ENCODE assay signal across 12 cellular contexts in the genomic region with DNA sequence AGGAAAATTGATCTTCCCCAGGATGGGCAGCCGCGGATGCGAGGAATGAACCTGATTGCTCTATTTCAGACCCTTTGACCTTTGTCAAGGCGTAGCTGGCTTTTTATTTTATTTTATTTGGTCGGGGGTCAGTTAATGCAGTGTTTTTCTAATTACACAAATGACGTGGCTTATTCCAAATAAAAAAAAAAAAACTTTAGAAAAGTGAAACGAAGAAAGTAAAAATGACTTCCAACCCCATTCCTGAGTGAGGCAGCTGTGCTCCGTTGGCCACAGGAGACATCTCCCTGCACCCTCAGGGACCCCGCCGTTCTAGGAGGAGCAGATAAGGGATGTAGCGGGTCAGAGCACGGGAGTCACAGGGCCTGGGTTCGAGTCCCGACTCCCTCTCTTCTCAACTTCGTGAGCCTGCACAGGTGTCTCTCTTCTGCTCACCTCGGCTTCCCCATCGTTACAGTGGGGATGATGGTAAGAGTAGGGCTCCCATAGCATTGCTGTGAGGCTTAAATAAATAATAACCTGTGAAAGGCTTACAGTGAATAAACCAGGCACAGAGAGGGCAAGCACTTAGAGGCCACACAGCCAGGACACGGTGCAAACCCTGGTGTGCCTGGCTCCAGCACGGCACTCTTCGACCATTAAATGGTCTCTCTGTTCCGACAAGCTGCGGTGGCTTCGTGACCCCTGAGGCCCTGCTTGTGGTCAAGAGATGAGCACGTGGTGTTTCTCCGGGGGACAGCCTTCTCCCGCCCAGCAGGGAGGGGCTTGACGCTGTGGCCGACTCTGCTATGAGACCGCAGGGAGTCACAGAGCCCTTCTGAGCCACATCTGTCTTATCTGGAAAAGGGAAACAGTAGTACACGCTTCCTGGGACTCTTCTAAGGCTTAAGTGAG. TPM values are rescaled to one million over a fixed set of nuclear protein-coding genes. Genes with fewer than 3 reads are reported as not detected.
A peak's percentile ranks its signal among the peaks of the same experiment; 100 is the strongest.
DNase-seq lines count a peak whose midpoint lies in the region; ATAC-seq and TF ChIP-seq lines count a peak whose summit lies in the region.
"Had no signal": no experiment of that assay in that cellular context is flagged by ENCODE, and none has a peak within 500 bp of the region (broad histone marks: within the 10 kb centered on the region; RNA-seq: fewer than 3 reads in every experiment).

No MANE protein-coding gene starts in this region.

- TF ChIP-seq RAD21 in IMR-90 (IDR thresholded peaks at IDR 0.05; ENCODE audit: low read length), result no peak

- ATAC-seq in IMR-90 (ENCODE audit: low read depth), result no peak

- H2BK20ac ChIP-seq in IMR-90 (ENCODE audit: low read depth, low read length), result no peak overlapping the region

- peaks cover 39 to 45% (median 43%) of the 10 kb centered on the region in 11 experiments for H3K27me3 ChIP-seq in BLaER1 treated with 17β-estradiol and CSF1 and Interleukin-3, amounts not matched to agents 10 nM and 100 nM
- H3K27me3 ChIP-seq in IMR-90 (ENCODE audit: control insufficient read depth, insufficient read depth, low read length), result no peaks in the 10 kb centered on the region

- peak; percentile 33 for DNase-seq in IMR-90
- DNase-seq in chondrocyte (ENCODE audit: low spot score), result no peak
- DNase-seq in posterior vena cava (ENCODE audit: low spot score), result no peak
- DNase-seq in NCI-H2196 treated with DMSO at 0.1 percent for 48 hours (lab: John Stamatoyannopoulos, UW; ENCODE audit: unreplicated experiment), result no peak
- no peak for DNase-seq in putamen (ENCODE audit: low spot score)
- DNase-seq in germinal center (ENCODE audit: low spot score), result no peak
- DNase-seq: cortex of kidney had no signal

- peaks cover 5% of the 10 kb centered on the region for H3K9me1 ChIP-seq in IMR-90 (ENCODE audit: insufficient read depth, low read length)

- H2AFZ ChIP-seq in IMR-90 (replicated peaks; ENCODE audit: low read length, poor library complexity), result peak overlapping the region; percentile 82
- H2AFZ ChIP-seq: GM23338 had no signal

- WGBS in IMR-90 (ENCODE audit: extremely low coverage in 2 of 2, insufficient read length in 1 of 2), 2 experiments, result 42% methylated on average over 13 of the region's 30 CpGs; no CpG with 5 or more reads in 1 of the 2 experiments

- peak overlapping the region in 1 of 11 experiments; percentile 47; a peak in 2 of 22 replicates for H3K9ac ChIP-seq in BLaER1 treated with 17β-estradiol and CSF1 and Interleukin-3, amounts not matched to agents 10 nM and 100 nM
- H3K9ac ChIP-seq in IMR-90 (ENCODE audit: low read depth, low read length), result peak overlapping the region; percentile 37; the same call in 1 of the 2 replicates

- no peak overlapping the region for H3K4me3 Mint-ChIP-seq in chondrocyte (ENCODE audit: unreplicated experiment)
- no peak overlapping the region for H3K4me3 Mint-ChIP-seq in nephron
- H3K4me3 Mint-ChIP-seq: GM23338 had no signal

- H3K23ac ChIP-seq in IMR-90 (ENCODE audit: low read depth, low read length), result 0 out of 2 replicates have a peak overlapping the region, but pooled peaks have one; percentile 12

- in situ Hi-C loops in IMR-90 (cut with MboI; ENCODE audit: low sequenced_read_pairs), result no loop called here

- H3K14ac ChIP-seq in IMR-90 (replicated peaks; ENCODE audit: low read depth, low read length), result 0 out of 2 replicates have a peak overlapping the region, but pooled peaks have one; percentile 14

- peak; percentile 57 for TF ChIP-seq POLR2A in IMR-90 (IDR thresholded peaks at IDR 0.05; ENCODE audit: low read depth, low read length)

- H2BK120ac ChIP-seq in IMR-90 (ENCODE audit: low read depth, low read length), result 0 out of 2 replicates have a peak overlapping the region, but pooled peaks have one; percentile 14

- H3K27ac Mint-ChIP-seq in chondrocyte (ENCODE audit: unreplicated experiment) (no peak overlapping the region), nephron (no peak overlapping the region)
- H3K27ac Mint-ChIP-seq: GM23338 had no signal

- H3K36me3 ChIP-seq in BLaER1 treated with 17β-estradiol and CSF1 and Interleukin-3, amounts not matched to agents 10 nM and 100 nM, result no peaks in the 10 kb centered on the region
- peaks cover 27% of the 10 kb centered on the region for H3K36me3 ChIP-seq in IMR-90 (ENCODE audit: control insufficient read depth, insufficient read depth, low read length)
- H3K36me3 ChIP-seq: adrenal gland had no signal

- TF ChIP-seq CTCF in IMR-90 (conservative IDR thresholded peaks at IDR 0.05; ENCODE audit: low read depth, low read length) (no peak), chondrocyte (IDR thresholded peaks at IDR 0.05) (peak; percentile 62), nephron (IDR thresholded peaks at IDR 0.05; ENCODE audit: unreplicated experiment in 3 of 3) (peak in 2 of 3 experiments; percentile 3 to 17)

- H3K36me3 Mint-ChIP-seq in chondrocyte (ENCODE audit: low read depth) (no peaks in the 10 kb centered on the region), nephron (ENCODE audit: low read depth) (no peaks in the 10 kb centered on the region)

- CTCF ChIA-PET in IMR-90 (lab: Yijun Ruan, JAX), result interaction anchor here (0.5 to 1.1 kb wide), 6 partner anchors 21 to 735 kb away, joined by 3 to 7 read pairs (median 4); no protein-coding TSS in a partner anchor

- peaks cover 0 to 39% of the 10 kb centered on the region in 2 experiments; a peak in 2 of 4 replicates for H3K79me1 ChIP-seq in IMR-90 (ENCODE audit: low read depth in 1 of 2, low read length in 2 of 2)

- dilution Hi-C loops in IMR-90 (cut with HindIII; ENCODE audit: low sequenced_read_pairs, unreplicated experiment), result no loop called here

- POLR2A ChIA-PET in IMR-90 (lab: Charles Lee; ENCODE audit: unreplicated experiment), result no interaction called here

- peak overlapping the region in 2 of 10 experiments; percentile 21 to 42; a peak in 3 of 20 replicates for H3K4me3 ChIP-seq in BLaER1 treated with 17β-estradiol and CSF1 and Interleukin-3, amounts not matched to agents 10 nM and 100 nM
- H3K4me3 ChIP-seq in IMR-90 (ENCODE audit: insufficient read depth, low read depth, low read length), result peak overlapping the region; percentile 13; the same call in 1 of the 2 replicates
- H3K4me3 ChIP-seq: GM23338 had no signal

- H3K9me3 Mint-ChIP-seq in chondrocyte (ENCODE audit: low read depth), result no peaks in the 10 kb centered on the region
- H3K9me3 Mint-ChIP-seq in nephron, result no peaks in the 10 kb centered on the region
- H3K9me3 Mint-ChIP-seq: GM23338 had no signal

- peak overlapping the region; percentile 5 for H2AK5ac ChIP-seq in IMR-90 (ENCODE audit: low read depth, low read length)

- H3K4me1 ChIP-seq in BLaER1 treated with 17β-estradiol and CSF1 and Interleukin-3, amounts not matched to agents 10 nM and 100 nM, result peaks cover 17 to 30% (median 27%) of the 10 kb centered on the region in 10 experiments
- peaks cover 14% of the 10 kb centered on the region for H3K4me1 ChIP-seq in IMR-90 (ENCODE audit: control insufficient read depth, insufficient read depth, low read length)

- BruUV-seq in IMR-90 (replicated peaks; lab: Mats Ljungman, UMichigan), result no TSS peak

- no peak overlapping the region for H3K18ac ChIP-seq in IMR-90 (ENCODE audit: low read depth, low read length)

- no peak overlapping the region for H3K27ac ChIP-seq in BLaER1 treated with 17β-estradiol and CSF1 and Interleukin-3, amounts not matched to agents 10 nM and 100 nM
- H3K27ac ChIP-seq in IMR-90 (ENCODE audit: insufficient read depth, low read length), result no peak overlapping the region
- H3K27ac ChIP-seq: adrenal gland had no signal

- H3K56ac ChIP-seq in IMR-90 (ENCODE audit: extremely low read depth, insufficient read depth, low read length), result no peak overlapping the region

- H3K27me3 Mint-ChIP-seq in chondrocyte (ENCODE audit: low read depth) (peaks cover 66% of the 10 kb centered on the region), nephron (ENCODE audit: low read depth) (peaks cover 98% of the 10 kb centered on the region)

- H4K20me1 ChIP-seq in BLaER1 treated with 17β-estradiol and CSF1 and Interleukin-3, amounts not matched to agents 10 nM and 100 nM, result peaks cover 0 to 32% (median 19%) of the 10 kb centered on the region in 11 experiments; a peak in 17 of 22 replicates
- H4K20me1 ChIP-seq in IMR-90 (ENCODE audit: insufficient read depth, low read length), result peaks cover 34% of the 10 kb centered on the region

- no peak overlapping the region for H4K5ac ChIP-seq in IMR-90 (ENCODE audit: low read depth, low read length)

- H3K4me1 Mint-ChIP-seq in chondrocyte (ENCODE audit: low read depth) (peaks cover 3% of the 10 kb centered on the region), nephron (peaks cover 5% of the 10 kb centered on the region)

- no peak overlapping the region; the same call in 2 of the 3 replicates for H2BK15ac ChIP-seq in IMR-90 (ENCODE audit: low read depth, low read length)

- intact Hi-C loops in IMR-90 (cut with micrococcal nuclease) (loop anchor here (1.0 to 5.0 kb wide), 2 partner anchors 476 to 503 kb away; no protein-coding TSS in a partner anchor), posterior vena cava (cut with DNase I) (no loop called here)

- peak overlapping the region; percentile 5; the same call in 1 of the 2 replicates for H3K4ac ChIP-seq in IMR-90 (ENCODE audit: low read depth, low read length)

- no peaks in the 10 kb centered on the region for H3K9me3 ChIP-seq in BLaER1 treated with 17β-estradiol and CSF1 and Interleukin-3, amounts not matched to agents 10 nM and 100 nM (replicated peaks in 1 of 11)
- no peaks in the 10 kb centered on the region for H3K9me3 ChIP-seq in IMR-90 (ENCODE audit: control insufficient read depth, insufficient read depth, low read length)
- H3K9me3 ChIP-seq: adrenal gland had no signal

- no peak overlapping the region for H2AK9ac ChIP-seq in IMR-90 (replicated peaks; ENCODE audit: low read depth, low read length, poor library complexity)

- peak overlapping the region; percentile 43 to 88 (median 66) for H3K4me2 ChIP-seq in BLaER1 treated with 17β-estradiol and CSF1 and Interleukin-3, amounts not matched to agents 10 nM and 100 nM
- peak overlapping the region; percentile 53 for H3K4me2 ChIP-seq in IMR-90 (ENCODE audit: low read depth, low read length)
- H3K4me2 ChIP-seq: GM23338 had no signal

- no peak overlapping the region for H4K91ac ChIP-seq in IMR-90 (ENCODE audit: insufficient read depth, low read depth, low read length)

- H4K8ac ChIP-seq in IMR-90 (ENCODE audit: low read depth in 2 of 2, low read length in 2 of 2), result 0 out of 4 replicates have a peak overlapping the region, but pooled peaks of 1 of the 2 experiments have one; percentile 22

- H2BK5ac ChIP-seq in IMR-90 (ENCODE audit: low read depth, low read length, poor library complexity, severe bottlenecking), result no peak overlapping the region

RNA-seq across cellular contexts. Expression of gene FOXF1, which starts 10.2 kb away (rescaled TPM):
- total RNA-seq in IMR-90 (2012; rRNA removed) (2.7 and 4.2 TPM in 2 replicates), chondrocyte (not detected in 3 replicates), posterior vena cava (1 to 10 TPM; 2.5 to 4.3 TPM)
- 33.0 and 34.5 TPM in 2 replicates for polyA plus RNA-seq in IMR-90 (2012; rRNA removed)
- 33.7 and 84.8 TPM in 2 replicates for polyA plus RNA-seq in IMR-90 (2012; cell fraction: cytosol; rRNA removed)
- polyA plus RNA-seq in IMR-90 (2012; cell fraction: nucleus; rRNA removed; ENCODE audit: low replicate concordance), result 98.2 and 101 TPM in 2 replicates

RNA-seq across cellular contexts. Expression of gene MTHFSD, which starts 34.5 kb away (rescaled TPM):
- 7.8 and 8.2 TPM in 2 replicates for total RNA-seq in IMR-90 (2012; rRNA removed)
- 13.7 and 16.8 TPM in 2 replicates for polyA plus RNA-seq in IMR-90 (2012; rRNA removed)
- polyA plus RNA-seq in IMR-90 (2012; cell fraction: cytosol; rRNA removed), result 5.6 and 7.9 TPM in 2 replicates
- polyA plus RNA-seq in IMR-90 (2012; cell fraction: nucleus; rRNA removed; ENCODE audit: low replicate concordance), result 71.8 and 97.1 TPM in 2 replicates
- total RNA-seq in chondrocyte, result 8.1 to 13.2 TPM (median 8.5 TPM) in 3 replicates
- total RNA-seq in posterior vena cava, result 10 to 100 TPM; 11.8 to 14.1 TPM

RNA-seq across cellular contexts. Expression of gene FOXC2, which starts 46.1 kb away (rescaled TPM):
- 0.90 and 1.1 TPM in 2 replicates for total RNA-seq in IMR-90 (2012; rRNA removed)
- 6.4 and 9.2 TPM in 2 replicates for polyA plus RNA-seq in IMR-90 (2012; rRNA removed)
- polyA plus RNA-seq in IMR-90 (2012; cell fraction: cytosol; rRNA removed), result 5.5 and 8.7 TPM in 2 replicates
- 4.3 and 7.4 TPM in 2 replicates for polyA plus RNA-seq in IMR-90 (2012; cell fraction: nucleus; rRNA removed; ENCODE audit: low replicate concordance)
- 70.4 to 84.2 TPM (median 77.8 TPM) in 3 replicates for total RNA-seq in chondrocyte
- total RNA-seq in posterior vena cava, result 10 to 100 TPM; 11.9 to 12.2 TPM
- total RNA-seq: GM23338 had no signal

RNA-seq across cellular contexts. Expression of gene FOXL1, which starts 57.8 kb away (rescaled TPM):
- 15.2 and 23.9 TPM in 2 replicates for total RNA-seq in IMR-90 (2012; rRNA removed)
- polyA plus RNA-seq in IMR-90 (2012; rRNA removed), result 25.8 and 29.9 TPM in 2 replicates
- 59.6 and 70.0 TPM in 2 replicates for polyA plus RNA-seq in IMR-90 (2012; cell fraction: cytosol; rRNA removed)
- polyA plus RNA-seq in IMR-90 (2012; cell fraction: nucleus; rRNA removed; ENCODE audit: low replicate concordance), result 22.9 and 59.6 TPM in 2 replicates
- total RNA-seq in chondrocyte, result 7.7 to 10.1 TPM (median 8.1 TPM) in 3 replicates
- total RNA-seq in posterior vena cava, result 1 to 10 TPM; 7.5 to 8.9 TPM
- total RNA-seq: subcutaneous adipose tissue had no signal
- polyA plus RNA-seq: GM23338 had no signal
